Comparison of ENCODE assay signal across 19 cellular contexts in the genomic region with DNA sequence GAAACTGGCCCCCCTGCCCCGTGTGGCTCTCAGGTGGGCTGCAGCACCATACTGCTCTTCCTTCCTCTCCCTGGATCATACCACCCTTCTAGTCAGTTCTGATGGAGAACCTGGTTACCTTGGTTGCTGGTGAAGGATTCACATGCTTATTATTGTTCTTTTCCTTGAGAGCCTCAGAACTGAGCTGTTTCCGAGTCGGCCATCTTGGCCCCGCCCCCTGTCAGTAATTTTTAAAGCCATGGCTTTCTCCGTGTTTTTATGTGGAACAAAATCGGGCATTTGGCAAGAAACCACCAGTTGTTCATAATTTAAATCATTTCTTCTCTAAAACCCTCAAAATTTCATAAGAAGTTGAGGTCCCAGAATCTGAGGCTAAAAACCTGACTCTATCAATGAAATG.
A peak's percentile ranks its signal among the peaks of the same experiment; 100 is the strongest.
DNase-seq lines count a peak whose midpoint lies in the region; ATAC-seq, FAIRE-seq and TF ChIP-seq lines count a peak whose summit lies in the region.
"Had no signal": no experiment of that assay in that cellular context is flagged by ENCODE, and none has a peak within 500 bp of the region (broad histone marks: within the 10 kb centered on the region; RNA-seq: fewer than 3 reads in every experiment).

No MANE protein-coding gene starts in this region.

- no peak overlapping the region for H2AFZ ChIP-seq in HepG2 (ENCODE audit: low read length)
- H2AFZ ChIP-seq in OCI-LY1 (ENCODE audit: low read length), result no peak overlapping the region

- no peak overlapping the region for H3K4me3 ChIP-seq in HepG2 (replicated peaks in 1 of 3; ENCODE audit: insufficient read depth in 1 of 3, low read depth in 2 of 3, low read length in 3 of 3)
- H3K4me3 ChIP-seq in right lobe of liver, result no peak overlapping the region
- H3K4me3 ChIP-seq in OCI-LY1 (ENCODE audit: low read depth, low read length, poor library complexity, severe bottlenecking), result peak overlapping the region; percentile 5
- H3K4me3 ChIP-seq in testis, result no peak overlapping the region
- H3K4me3 ChIP-seq: BLaER1, HAP-1 had no signal

- no peak overlapping the region for H3K9ac ChIP-seq in HepG2 (ENCODE audit: insufficient read depth, low read depth, low read length)
- H3K9ac ChIP-seq in OCI-LY1 (ENCODE audit: low read length), result no peak overlapping the region
- H3K9ac ChIP-seq: BLaER1 had no signal

- H3K4me3 Mint-ChIP-seq in glutamatergic neuron (ENCODE audit: unreplicated experiment), result no peak overlapping the region
- H3K4me3 Mint-ChIP-seq: CD8-positive, alpha-beta memory T cell; HFFc6; IgD-negative memory B cell had no signal

- TF ChIP-seq EP300 in HepG2 (IDR thresholded peaks at IDR 0.05; ENCODE audit: low read depth in 2 of 2, low read length in 2 of 2) (no peak), HepG2 (CRISPR knock-in tag; IDR thresholded peaks at IDR 0.05; ENCODE audit: borderline replicate concordance) (no peak)

- H3K27me3 Mint-ChIP-seq in glutamatergic neuron (ENCODE audit: unreplicated experiment), result no peaks in the 10 kb centered on the region
- H3K27me3 Mint-ChIP-seq: CD8-positive, alpha-beta memory T cell; IgD-negative memory B cell had no signal

- H3K9me2 ChIP-seq in OCI-LY1 (ENCODE audit: low read depth, low read length), result no peaks in the 10 kb centered on the region

- no peak for FAIRE-seq in HepG2 (lab: Jason Lieb, UNC)
- FAIRE-seq: GM18507 had no signal

- no peaks in the 10 kb centered on the region for H3F3A ChIP-seq in OCI-LY1 (ENCODE audit: insufficient read depth, low read length)

- TF ChIP-seq CTCF in HepG2 (CRISPR knock-in tag; IDR thresholded peaks at IDR 0.05), result no peak
- TF ChIP-seq CTCF in right lobe of liver (IDR thresholded peaks at IDR 0.05), result no peak
- no peak for TF ChIP-seq CTCF in OCI-LY1 (IDR thresholded peaks at IDR 0.05; ENCODE audit: low read length)
- TF ChIP-seq CTCF in testis (IDR thresholded peaks at IDR 0.05), result no peak
- no peak for TF ChIP-seq CTCF in glutamatergic neuron (IDR thresholded peaks at IDR 0.05; ENCODE audit: partially characterized antibody, unreplicated experiment)

- H3K27me3 ChIP-seq in HepG2 (ENCODE audit: control insufficient read depth in 1 of 2, insufficient read depth in 2 of 2, low read length in 2 of 2) (no peaks in the 10 kb centered on the region), right lobe of liver (no peaks in the 10 kb centered on the region), OCI-LY1 (ENCODE audit: insufficient read depth, low read length) (no peaks in the 10 kb centered on the region), testis (no peaks in the 10 kb centered on the region)
- H3K27me3 ChIP-seq: BLaER1 had no signal

- H3K4me1 ChIP-seq in HepG2 (ENCODE audit: insufficient read depth, low read length) (no peaks in the 10 kb centered on the region), right lobe of liver (peaks cover 0 to 7% (median 0%) of the 10 kb centered on the region in 4 donors), OCI-LY1 (ENCODE audit: insufficient read depth, low read length, severe bottlenecking) (no peaks in the 10 kb centered on the region), testis (no peaks in the 10 kb centered on the region)
- H3K4me1 ChIP-seq: BLaER1, Caco-2, HAP-1 had no signal

- H3K27ac ChIP-seq in HepG2 (ENCODE audit: extremely low read length, insufficient read depth, low read length) (no peak overlapping the region), right lobe of liver (no peak overlapping the region), OCI-LY1 (ENCODE audit: low read depth, low read length, poor library complexity, severe bottlenecking) (no peak overlapping the region), testis (no peak overlapping the region)
- H3K27ac ChIP-seq: 22Rv1, BLaER1 had no signal

- H3K4me2 ChIP-seq in HepG2 (ENCODE audit: low read depth, low read length) (0 out of 2 replicates have a peak overlapping the region, but pooled peaks have one; percentile 3), OCI-LY1 (ENCODE audit: low read length) (peak overlapping the region; percentile 40; the same call in 1 of the 2 replicates)
- H3K4me2 ChIP-seq: BLaER1 had no signal

- H3K9me3 Mint-ChIP-seq in glutamatergic neuron (ENCODE audit: unreplicated experiment), result no peaks in the 10 kb centered on the region

- no peaks in the 10 kb centered on the region for H4K20me1 ChIP-seq in HepG2 (ENCODE audit: insufficient read depth, low read length)
- no peaks in the 10 kb centered on the region for H4K20me1 ChIP-seq in OCI-LY1 (ENCODE audit: insufficient read depth, low read length)
- H4K20me1 ChIP-seq: BLaER1 had no signal

- BruUV-seq in HepG2 (replicated peaks; lab: Mats Ljungman, UMichigan), result no TSS peak

- DNase-seq in HepG2 (ENCODE audit: low spot score) (no peak), right lobe of liver (no peak), testis (peak; percentile 15), MV-4-11 (lab: John Stamatoyannopoulos, UW) (no peak), glutamatergic neuron (no peak)
- DNase-seq: AML-193; Caco-2; CD8-positive, alpha-beta memory T cell; DMS 273 treated with DMSO at 0.1 percent for 48 hours; GOT3; HFFc6 had no signal

- CTCF ChIA-PET in HepG2 (lab: Yijun Ruan, JAX; ENCODE audit: low intra/inter-chr PET ratio, low total read pairs), result no interaction called here

- WGBS in HepG2 (ENCODE audit: low lambda C conversion rate), result under 1% methylated on average over 6 of the region's 6 CpGs
- WGBS in right lobe of liver (ENCODE audit: insufficient coverage, low coverage, low lambda C conversion rate, missing lambda C conversion rate), result 61% methylated on average over 6 of the region's 6 CpGs
- 52 to 67% methylated on average over 6 of the region's 6 CpGs for WGBS in testis, 2 donors

- H3K9me3 ChIP-seq in HepG2 (ENCODE audit: low read length) (peaks cover 25% of the 10 kb centered on the region), right lobe of liver (no peaks in the 10 kb centered on the region), OCI-LY1 (ENCODE audit: low read length) (no peaks in the 10 kb centered on the region), testis (no peaks in the 10 kb centered on the region)
- H3K9me3 ChIP-seq: BLaER1, Caco-2, HAP-1 had no signal

- peaks cover 5% of the 10 kb centered on the region for H3K36me3 Mint-ChIP-seq in glutamatergic neuron (ENCODE audit: unreplicated experiment)
- H3K36me3 Mint-ChIP-seq: CD8-positive, alpha-beta memory T cell; IgD-negative memory B cell had no signal

- POLR2A ChIA-PET in HepG2 (lab: Yijun Ruan, JAX), result no interaction called here

- TF ChIP-seq POLR2A in HepG2 (IDR thresholded peaks at IDR 0.05; ENCODE audit: insufficient read depth in 1 of 2, low read depth in 2 of 2, low read length in 2 of 2) (no peak), right lobe of liver (IDR thresholded peaks at IDR 0.05) (no peak), testis (IDR thresholded peaks at IDR 0.05) (no peak)

- intact Hi-C loops in HepG2 (cut with micrococcal nuclease; ENCODE audit: unreplicated experiment), result no loop called here
- intact Hi-C loops in right lobe of liver (cut with DNase I), result no loop called here
- intact Hi-C loops in testis (cut with DNase I; ENCODE audit: low total_unique reads), result no loop called here

- no peak for TF ChIP-seq RAD21 in HepG2 (CRISPR knock-in tag; IDR thresholded peaks at IDR 0.05)

- H3K79me2 ChIP-seq in HepG2 (ENCODE audit: insufficient read depth, low read length) (no peaks in the 10 kb centered on the region), OCI-LY1 (ENCODE audit: insufficient read depth, low read length) (no peaks in the 10 kb centered on the region)

- H3K36me3 ChIP-seq in HepG2 (replicated peaks in 1 of 2; ENCODE audit: control insufficient read depth in 1 of 2, insufficient read depth in 2 of 2, low read length in 2 of 2) (no peaks in the 10 kb centered on the region), right lobe of liver (no peaks in the 10 kb centered on the region), OCI-LY1 (ENCODE audit: insufficient read depth, low read length) (no peaks in the 10 kb centered on the region), testis (ENCODE audit: low read depth, missing control alignments) (no peaks in the 10 kb centered on the region)
- H3K36me3 ChIP-seq: BLaER1, HAP-1 had no signal

- ATAC-seq in HepG2 (no peak), right lobe of liver (no peak), SK-N-SH treated with all-trans-retinoic acid at 6 μM for 48 hours (peak; percentile 43; the same call in 1 of the 3 replicates), GM21717 (IDR thresholded peaks at IDR 0.05; ENCODE audit: unreplicated experiment) (no peak)

- in situ Hi-C loops in HepG2 (cut with HindIII; ENCODE audit: extremely low pct_ligation_motif_present, low pct_unique_long_range_greater_than_20kb), result no loop called here

- H3K4me1 Mint-ChIP-seq in glutamatergic neuron (ENCODE audit: low read depth, unreplicated experiment), result no peaks in the 10 kb centered on the region
- H3K4me1 Mint-ChIP-seq: CD8-positive, alpha-beta memory T cell; IgD-negative memory B cell had no signal

- no peak overlapping the region for H3K27ac Mint-ChIP-seq in glutamatergic neuron (ENCODE audit: unreplicated experiment)
- H3K27ac Mint-ChIP-seq: CD8-positive, alpha-beta memory T cell; HFFc6; IgD-negative memory B cell had no signal

TF ChIP-seq in HepG2, 621 proteins besides CTCF, POLR2A, EP300 and RAD21 (continues in another document):
- no peak for TF ChIP-seq ZC3H13 (CRISPR knock-in tag; IDR thresholded peaks at IDR 0.05)
- no peak for TF ChIP-seq TGIF2 (CRISPR knock-in tag; IDR thresholded peaks at IDR 0.05)
- no peak for TF ChIP-seq RARA (CRISPR knock-in tag; IDR thresholded peaks at IDR 0.05)
- TF ChIP-seq, protein P1, sequence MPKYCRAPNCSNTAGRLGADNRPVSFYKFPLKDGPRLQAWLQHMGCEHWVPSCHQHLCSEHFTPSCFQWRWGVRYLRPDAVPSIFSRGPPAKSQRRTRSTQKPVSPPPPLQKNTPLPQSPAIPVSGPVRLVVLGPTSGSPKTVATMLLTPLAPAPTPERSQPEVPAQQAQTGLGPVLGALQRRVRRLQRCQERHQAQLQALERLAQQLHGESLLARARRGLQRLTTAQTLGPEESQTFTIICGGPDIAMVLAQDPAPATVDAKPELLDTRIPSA (CRISPR knock-in tag; IDR thresholded peaks at IDR 0.05; ENCODE audit: borderline replicate concordance), result no peak
- TF ChIP-seq ISL2 (CRISPR knock-in tag; IDR thresholded peaks at IDR 0.05), result no peak
- no peak for TF ChIP-seq GATA4 (IDR thresholded peaks at IDR 0.05; ENCODE audit: borderline replicate concordance, low read depth)

TF ChIP-seq in SK-N-SH treated with all-trans-retinoic acid at 6 μM for 48 hours, 23 proteins besides CTCF, POLR2A, EP300 and RAD21 (continues in another document):
- TF ChIP-seq, protein P2, sequence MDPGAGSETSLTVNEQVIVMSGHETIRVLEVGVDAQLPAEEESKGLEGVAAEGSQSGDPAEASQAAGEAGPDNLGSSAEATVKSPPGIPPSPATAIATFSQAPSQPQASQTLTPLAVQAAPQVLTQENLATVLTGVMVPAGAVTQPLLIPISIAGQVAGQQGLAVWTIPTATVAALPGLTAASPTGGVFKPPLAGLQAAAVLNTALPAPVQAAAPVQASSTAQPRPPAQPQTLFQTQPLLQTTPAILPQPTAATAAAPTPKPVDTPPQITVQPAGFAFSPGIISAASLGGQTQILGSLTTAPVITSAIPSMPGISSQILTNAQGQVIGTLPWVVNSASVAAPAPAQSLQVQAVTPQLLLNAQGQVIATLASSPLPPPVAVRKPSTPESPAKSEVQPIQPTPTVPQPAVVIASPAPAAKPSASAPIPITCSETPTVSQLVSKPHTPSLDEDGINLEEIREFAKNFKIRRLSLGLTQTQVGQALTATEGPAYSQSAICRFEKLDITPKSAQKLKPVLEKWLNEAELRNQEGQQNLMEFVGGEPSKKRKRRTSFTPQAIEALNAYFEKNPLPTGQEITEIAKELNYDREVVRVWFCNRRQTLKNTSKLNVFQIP (CRISPR knock-in tag; IDR thresholded peaks at IDR 0.05; ENCODE audit: borderline replicate concordance, low read depth), result no peak
